In the genomic region with DNA sequence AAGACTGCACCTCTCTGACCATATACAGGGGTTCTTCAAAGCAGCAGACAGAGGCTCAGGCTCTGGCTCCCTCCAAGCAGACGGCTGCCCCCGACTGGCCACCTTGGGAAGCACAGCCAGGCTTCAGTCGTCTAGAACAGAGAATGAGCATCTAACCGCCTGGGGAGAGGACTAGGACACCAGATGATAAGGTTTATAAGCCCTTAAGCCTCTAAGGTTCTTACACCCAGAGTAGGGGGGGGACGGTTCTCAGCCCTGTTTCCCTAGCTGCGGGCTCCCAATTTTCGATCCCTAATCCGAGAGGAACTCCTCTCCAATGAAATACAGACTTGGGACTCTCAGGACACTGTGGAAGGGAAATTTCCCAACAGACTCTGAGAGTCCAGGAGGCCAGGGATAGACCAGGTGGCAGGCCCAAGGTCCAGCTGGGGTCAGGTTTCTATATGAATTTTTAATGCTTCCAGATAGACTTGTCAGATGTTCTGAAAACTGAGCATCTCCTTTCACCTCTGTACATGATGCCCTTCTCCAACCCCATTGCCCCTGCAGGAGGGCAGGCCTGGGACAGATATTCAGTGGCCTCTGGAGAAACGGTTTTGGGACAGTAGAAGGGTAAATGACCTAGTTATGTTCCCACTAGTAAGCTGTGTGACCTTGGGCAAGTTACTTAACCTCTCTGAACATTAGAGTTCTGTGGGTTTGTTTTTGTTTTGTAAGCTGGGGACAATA, we compare ENCODE assay signal across 8 cellular contexts. TPM values are rescaled to one million over a fixed set of nuclear protein-coding genes. Genes with fewer than 3 reads are reported as not detected.
DNase-seq lines count a peak whose midpoint lies in the region; ATAC-seq and TF ChIP-seq lines count a peak whose summit lies in the region.

No MANE protein-coding gene starts in this region.

- no peaks in the 10 kb centered on the region for H3K9me3 Mint-ChIP-seq in activated naive CD4-positive, alpha-beta T cell treated with anti-CD3 and anti-CD28 coated beads, Interleukin-2, amount 50 U/mL, for 24 hours

- no peaks in the 10 kb centered on the region for H3K79me2 ChIP-seq in Karpas-422 (ENCODE audit: low read length)

- peaks cover 44% of the 10 kb centered on the region for H3K4me1 ChIP-seq in Karpas-422 (ENCODE audit: low read length)
- H3K4me1 ChIP-seq in right cardiac atrium (ENCODE audit: control insufficient read depth, insufficient read depth, low read length), result peaks cover 5% of the 10 kb centered on the region

- peak overlapping the region; percentile 48 for H3K27ac Mint-ChIP-seq in activated naive CD4-positive, alpha-beta T cell treated with anti-CD3 and anti-CD28 coated beads, Interleukin-2, amount 50 U/mL, for 24 hours

- peaks cover 24% of the 10 kb centered on the region for H3K36me3 ChIP-seq in Karpas-422 (ENCODE audit: insufficient read depth, low read length)

- no peak for DNase-seq in AG10803 (ENCODE audit: low read depth)
- DNase-seq in Karpas-422, result peak; percentile 90
- DNase-seq in right cardiac atrium, result peak; percentile 65 to 88 (median 88)
- DNase-seq in stimulated activated CD4-positive, alpha-beta T cell treated with anti-CD3 and anti-CD28 coated beads, Interleukin-15, amount 100 ng/mL, for 24 hours, result peak; percentile 86

- no peak overlapping the region for H3K27ac ChIP-seq in Karpas-422 (ENCODE audit: low read length)
- H3K27ac ChIP-seq in right cardiac atrium (ENCODE audit: low read length), result no peak overlapping the region

- H3K36me3 Mint-ChIP-seq in activated naive CD4-positive, alpha-beta T cell treated with anti-CD3 and anti-CD28 coated beads, Interleukin-2, amount 50 U/mL, for 24 hours, result peaks cover 8% of the 10 kb centered on the region

- H3K9me3 ChIP-seq in Karpas-422 (ENCODE audit: low read length), result no peaks in the 10 kb centered on the region
- no peaks in the 10 kb centered on the region for H3K9me3 ChIP-seq in right cardiac atrium (ENCODE audit: control insufficient read depth, low read length)

- peaks cover 3% of the 10 kb centered on the region for H3K27me3 Mint-ChIP-seq in activated naive CD4-positive, alpha-beta T cell treated with anti-CD3 and anti-CD28 coated beads, Interleukin-2, amount 50 U/mL, for 24 hours

- H3K27me3 ChIP-seq in Karpas-422 (ENCODE audit: low read length), result no peaks in the 10 kb centered on the region
- H3K27me3 ChIP-seq in right cardiac atrium (ENCODE audit: control insufficient read depth, insufficient read depth), result no peaks in the 10 kb centered on the region

- no peak overlapping the region for H3K9ac ChIP-seq in Karpas-422 (ENCODE audit: low read length)

- intact Hi-C loops in right cardiac atrium (cut with DNase I), result loop anchor here in 1 of 4 donors (5.0 kb wide), 1 partner anchor 133 kb away; no protein-coding TSS in a partner anchor

- 35% methylated on average over 9 of the region's 9 CpGs for WGBS in right cardiac atrium

- no peak overlapping the region for H2AFZ ChIP-seq in Karpas-422 (ENCODE audit: low read length)

- H3K4me2 ChIP-seq in Karpas-422 (ENCODE audit: low read depth, low read length, poor library complexity, severe bottlenecking), result no peak overlapping the region

- peaks cover 24% of the 10 kb centered on the region for H3K4me1 Mint-ChIP-seq in activated naive CD4-positive, alpha-beta T cell treated with anti-CD3 and anti-CD28 coated beads, Interleukin-2, amount 50 U/mL, for 24 hours

- TF ChIP-seq CTCF in AG10803 (conservative IDR thresholded peaks at IDR 0.05; ENCODE audit: low read length), result peak; percentile 67

- H3K4me3 Mint-ChIP-seq in activated naive CD4-positive, alpha-beta T cell treated with anti-CD3 and anti-CD28 coated beads, Interleukin-2, amount 50 U/mL, for 24 hours, result no peak overlapping the region

- peak; percentile 28 for ATAC-seq in GM18907 (IDR thresholded peaks at IDR 0.05; ENCODE audit: unreplicated experiment)
- peak; percentile 76 for ATAC-seq in SK-N-SH treated with all-trans-retinoic acid at 6 μM for 48 hours
- peak; percentile 27 to 52 for ATAC-seq in right cardiac atrium
- no peak for ATAC-seq in GM21381 (IDR thresholded peaks at IDR 0.05; ENCODE audit: unreplicated experiment)

- peaks cover 12% of the 10 kb centered on the region; the same call in 1 of the 2 replicates for H4K20me1 ChIP-seq in Karpas-422 (ENCODE audit: insufficient read depth, low read depth, low read length)

- no peaks in the 10 kb centered on the region for H3K9me2 ChIP-seq in Karpas-422 (replicated peaks; ENCODE audit: insufficient read depth, low read length)

- H3K4me3 ChIP-seq in AG10803 (ENCODE audit: low read length) (no peak overlapping the region), Karpas-422 (ENCODE audit: low read length) (no peak overlapping the region), right cardiac atrium (ENCODE audit: low read length) (no peak overlapping the region)

TF ChIP-seq in SK-N-SH treated with all-trans-retinoic acid at 6 μM for 48 hours, 23 proteins besides CTCF, POLR2A, EP300 and RAD21:
- TF ChIP-seq CSDC2 (CRISPR knock-in tag; IDR thresholded peaks at IDR 0.05) (no peak), BACH2 (CRISPR knock-in tag; IDR thresholded peaks at IDR 0.05; ENCODE audit: borderline replicate concordance) (no peak), TOX (CRISPR knock-in tag; IDR thresholded peaks at IDR 0.05; ENCODE audit: borderline replicate concordance) (no peak), GLIS3 (CRISPR knock-in tag; IDR thresholded peaks at IDR 0.05) (no peak)

RNA-seq across cellular contexts. Expression of a gene that starts 20.2 kb away (rescaled TPM):
- total RNA-seq in Karpas-422 (2014; rRNA removed; shearing (Covaris generic); ENCODE audit: low replicate concordance), result 0.07 TPM in 1 of 2 replicates, not detected in the other
- 1 to 10 TPM in 1 of 4 donors, under 1 TPM in 3; 0.65 to 1.4 (median 0.79) TPM for total RNA-seq in right cardiac atrium
- polyA plus RNA-seq in right cardiac atrium, result 0.97 TPM

RNA-seq across cellular contexts. Expression of a gene that starts 34.9 kb away (rescaled TPM):
- total RNA-seq in Karpas-422 (2014; rRNA removed; shearing (Covaris generic); ENCODE audit: low replicate concordance), result 238 and 244 TPM in 2 replicates
- 1 to 10 TPM; 3.4 to 10.0 (median 8.8) TPM for total RNA-seq in right cardiac atrium
- polyA plus RNA-seq in right cardiac atrium, result 8.4 TPM

RNA-seq across cellular contexts. Expression of a gene that starts 50.0 kb away (rescaled TPM):
- total RNA-seq in Karpas-422 (2014; rRNA removed; shearing (Covaris generic); ENCODE audit: low replicate concordance), result 48.0 and 49.8 TPM in 2 replicates
- 10 to 100 TPM; 40.6 to 68.8 (median 50.2) TPM for total RNA-seq in right cardiac atrium
- polyA plus RNA-seq in right cardiac atrium, result 59.2 TPM

RNA-seq across cellular contexts. Expression of a gene that starts 53.7 kb away (rescaled TPM):
- 56.6 and 69.3 TPM in 2 replicates for total RNA-seq in Karpas-422 (2014; rRNA removed; shearing (Covaris generic); ENCODE audit: low replicate concordance)
- total RNA-seq in right cardiac atrium, result 10 to 100 TPM; 24.1 to 37.0 (median 30.7) TPM
- polyA plus RNA-seq in right cardiac atrium, result 20.7 TPM

RNA-seq across cellular contexts. Expression of a gene that starts 56.8 kb away (rescaled TPM):
- not detected in 2 replicates for total RNA-seq in Karpas-422 (2014; rRNA removed; shearing (Covaris generic); ENCODE audit: low replicate concordance)
- not detected for total RNA-seq in right cardiac atrium
- polyA plus RNA-seq in right cardiac atrium, result not detected

Comparison
In these comparisons a context has a peak if more than half of its experiments do, and no peak if none do; other contexts are left out.
1. RNA of a gene that starts 34.9 kb away (total RNA-seq): 238 to 244 TPM in Karpas-422; 3.4 to 10.0 TPM in right cardiac atrium; every median in the first group is over 10 times any median in the second.